Comparison of ENCODE assay signal across 23 cellular contexts in genomic region chr1:17611991-17612390, GRCh38.
DNase-seq lines count a peak whose midpoint lies in the region; ATAC-seq, FAIRE-seq and TF ChIP-seq lines count a peak whose summit lies in the region.
"Had no signal": no experiment of that assay in that cellular context is flagged by ENCODE, and none has a peak within 500 bp of the region (broad histone marks: within the 10 kb centered on the region; RNA-seq: fewer than 3 reads in every experiment).

No MANE protein-coding gene starts in this region.

- TF ChIP-seq CTCF in chondrocyte (IDR thresholded peaks at IDR 0.05) = no peak

- H3K4me1 Mint-ChIP-seq in chondrocyte (ENCODE audit: low read depth) = peaks cover 15% of the 10 kb centered on the region
- H3K4me1 Mint-ChIP-seq: central memory CD8-positive, alpha-beta T cell; naive B cell had no signal

- H3K27me3 Mint-ChIP-seq in chondrocyte (ENCODE audit: low read depth) = no peaks in the 10 kb centered on the region

- ATAC-seq in HG03354 (IDR thresholded peaks at IDR 0.05; ENCODE audit: poor library complexity, severe bottlenecking, unreplicated experiment) = no peak
- ATAC-seq: effector memory CD8-positive, alpha-beta T cell had no signal

- H3K9me3 Mint-ChIP-seq in chondrocyte (ENCODE audit: low read depth) = no peaks in the 10 kb centered on the region
- H3K9me3 Mint-ChIP-seq: CD4-positive, alpha-beta T cell; central memory CD8-positive, alpha-beta T cell; effector memory CD8-positive, alpha-beta T cell; naive B cell had no signal

- FAIRE-seq in H54 (lab: Jason Lieb, UNC) = peak; percentile 20
- FAIRE-seq: keratinocyte had no signal

- peak; percentile 26 for DNase-seq in A172 (ENCODE audit: low spot score)
- DNase-seq in H54 (ENCODE audit: insufficient read length, low spot score) = peak; percentile 35
- DNase-seq in astrocyte of the hippocampus (ENCODE audit: low read depth, low spot score) = peak; percentile 68
- DNase-seq in islet precursor cell = peak; percentile 67
- DNase-seq in SKM-1 (lab: John Stamatoyannopoulos, UW; ENCODE audit: unreplicated experiment) = no peak
- DNase-seq in NCI-H1417 treated with DMSO at 0.1 percent for 48 hours (lab: John Stamatoyannopoulos, UW) = no peak
- no peak for DNase-seq in chondrocyte (ENCODE audit: low spot score)
- DNase-seq: activated CD4-positive, alpha-beta T cell treated with anti-CD3 and anti-CD28 coated beads for 48 hours; activated effector memory CD4-positive, alpha-beta T cell treated with anti-CD3 and anti-CD28 coated beads, Interleukin-2, amount 50 U/mL, for 16 hours; CD4-positive, alpha-beta T cell; DMS153; effector memory CD8-positive, alpha-beta T cell; KG1; MV-4-11; naive B cell; NCI-H2081; NCI-H510A; stimulated activated CD4-positive, alpha-beta T cell treated with anti-CD3 and anti-CD28 coated beads, Interleukin-1b, Interleukin-23, amount 100 ng/mL, for 48 hours; stimulated activated naive CD4-positive, alpha-beta T cell; tibial artery had no signal

- TF ChIP-seq POLR2A in H54 (IDR thresholded peaks at IDR 0.05; ENCODE audit: low read depth, low read length) = no peak

- H3K36me3 Mint-ChIP-seq in chondrocyte (ENCODE audit: low read depth) = peaks cover 14% of the 10 kb centered on the region
- H3K36me3 Mint-ChIP-seq: naive B cell had no signal

- H3K27ac Mint-ChIP-seq in chondrocyte (ENCODE audit: unreplicated experiment) = no peak overlapping the region
- H3K27ac Mint-ChIP-seq: CD4-positive, alpha-beta T cell; effector memory CD8-positive, alpha-beta T cell had no signal

- no peak overlapping the region for H3K4me3 Mint-ChIP-seq in chondrocyte (ENCODE audit: unreplicated experiment)
- H3K4me3 Mint-ChIP-seq: CD4-positive, alpha-beta T cell; central memory CD8-positive, alpha-beta T cell; effector memory CD8-positive, alpha-beta T cell had no signal

Comparison
In these comparisons a context has a peak if more than half of its experiments do, and no peak if none do; other contexts are left out.
1. DNase-seq: peak in A172 (single experiment), H54 (single experiment), astrocyte of the hippocampus (single experiment) and islet precursor cell (single experiment); none in SKM-1 (single experiment), NCI-H1417 treated with DMSO at 0.1 percent for 48 hours (single experiment) and chondrocyte (single experiment).